ENCODE assay signal across 8 cellular contexts in the genomic region with DNA sequence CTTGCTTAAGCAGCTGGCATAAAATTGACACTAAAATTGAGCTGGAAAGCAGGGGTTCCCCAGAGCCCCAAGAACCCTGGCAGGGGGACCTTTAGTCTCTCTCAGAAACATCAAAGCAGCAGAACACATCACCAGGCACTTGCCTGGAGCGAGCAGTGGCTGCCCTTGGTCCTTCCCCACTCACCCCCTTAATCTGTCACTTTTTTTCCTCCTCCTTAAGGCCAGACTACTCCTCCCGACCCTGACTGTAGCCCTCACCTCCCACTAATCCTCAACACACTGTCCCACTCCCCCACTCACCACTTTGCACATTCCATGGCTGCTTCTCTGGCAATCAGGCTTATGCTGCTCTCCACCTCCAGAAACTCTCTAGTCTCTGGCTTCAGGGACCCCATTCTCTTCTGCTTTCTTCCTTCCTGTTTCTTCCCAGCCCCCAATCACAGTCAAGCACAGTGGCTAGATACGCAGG. TPM values are rescaled to one million over a fixed set of nuclear protein-coding genes. Genes with fewer than 3 reads are reported as not detected.
DNase-seq lines count a peak whose midpoint lies in the region; ATAC-seq and TF ChIP-seq lines count a peak whose summit lies in the region.

No MANE protein-coding gene starts in this region.

- peaks cover 32% of the 10 kb centered on the region for H3K4me1 Mint-ChIP-seq in activated CD4-positive, alpha-beta T cell treated with anti-CD3 and anti-CD28 coated beads, Interleukin-2, amount 10 ng/mL, durations not matched to agents 7 days and 5 days
- H3K4me1 Mint-ChIP-seq in central memory CD8-positive, alpha-beta T cell = peaks cover 24% of the 10 kb centered on the region

- no peaks in the 10 kb centered on the region for H3K9me3 Mint-ChIP-seq in activated CD4-positive, alpha-beta T cell treated with anti-CD3 and anti-CD28 coated beads, Interleukin-2, amount 10 ng/mL, durations not matched to agents 7 days and 5 days
- H3K9me3 Mint-ChIP-seq in central memory CD8-positive, alpha-beta T cell = no peaks in the 10 kb centered on the region

- H3K27me3 ChIP-seq in Loucy (ENCODE audit: insufficient read depth, low read length, poor library complexity, severe bottlenecking) = no peaks in the 10 kb centered on the region
- H3K27me3 ChIP-seq in mucosa of stomach (ENCODE audit: control insufficient read depth, insufficient read depth, low read length) = peaks cover 3% of the 10 kb centered on the region

- no peaks in the 10 kb centered on the region for H4K20me1 ChIP-seq in Loucy (ENCODE audit: insufficient read depth, low read length, poor library complexity, severe bottlenecking)

- H3K79me2 ChIP-seq in Loucy (ENCODE audit: insufficient read depth, low read length) = peaks cover 31% of the 10 kb centered on the region

- H3K4me2 ChIP-seq in Loucy (ENCODE audit: low read depth, low read length, poor library complexity, severe bottlenecking) = peak overlapping the region; percentile 88

- peak overlapping the region; percentile 94 for H3K27ac Mint-ChIP-seq in activated CD4-positive, alpha-beta T cell treated with anti-CD3 and anti-CD28 coated beads, Interleukin-2, amount 10 ng/mL, durations not matched to agents 7 days and 5 days
- peak overlapping the region; percentile 58 for H3K27ac Mint-ChIP-seq in central memory CD8-positive, alpha-beta T cell (ENCODE audit: low read depth)

- POLR2A ChIA-PET in activated CD4-positive, alpha-beta T cell treated with anti-CD3 and anti-CD28 coated beads, Interleukin-2, amount 10 ng/mL, durations not matched to agents 7 days and 5 days (lab: Charles Lee) = interaction anchor here (0.5 to 1.2 kb wide), 4 partner anchors 14 to 148 kb away, joined by 3 to 6 read pairs (median 3); a partner anchor contains a TSS

- DNase-seq in activated CD4-positive, alpha-beta T cell treated with anti-CD3 and anti-CD28 coated beads, Interleukin-2, amount 10 ng/mL, durations not matched to agents 7 days and 5 days = no peak
- no peak for DNase-seq in activated CD4-positive, alpha-beta T cell treated with anti-CD3 and anti-CD28 coated beads, Interleukin-2, amount 50 U/mL, for 1 hour
- DNase-seq in central memory CD8-positive, alpha-beta T cell (ENCODE audit: low spot score in 2 of 2) = no peak
- DNase-seq in COLO829 (ENCODE audit: low spot score) (no peak), NCI-H2196 (lab: John Stamatoyannopoulos, UW; ENCODE audit: unreplicated experiment) (no peak)
- no peak for DNase-seq in stimulated activated CD4-positive, alpha-beta T cell treated with anti-CD3 and anti-CD28 coated beads, Interleukin-12 subunit alpha, Interleukin-12 subunit beta, amount 100 ng/mL, for 4 hours

- H3K36me3 Mint-ChIP-seq in activated CD4-positive, alpha-beta T cell treated with anti-CD3 and anti-CD28 coated beads, Interleukin-2, amount 10 ng/mL, durations not matched to agents 7 days and 5 days (ENCODE audit: low read depth) = peaks cover 17% of the 10 kb centered on the region
- peaks cover 1% of the 10 kb centered on the region for H3K36me3 Mint-ChIP-seq in central memory CD8-positive, alpha-beta T cell (ENCODE audit: insufficient read depth)

- no peaks in the 10 kb centered on the region for H3K27me3 Mint-ChIP-seq in activated CD4-positive, alpha-beta T cell treated with anti-CD3 and anti-CD28 coated beads, Interleukin-2, amount 10 ng/mL, durations not matched to agents 7 days and 5 days
- H3K27me3 Mint-ChIP-seq in central memory CD8-positive, alpha-beta T cell = peaks cover under 1% of the 10 kb centered on the region

- CTCF ChIA-PET in activated CD4-positive, alpha-beta T cell treated with anti-CD3 and anti-CD28 coated beads, Interleukin-2, amount 10 ng/mL, durations not matched to agents 7 days and 5 days (lab: Charles Lee) = interaction anchor here (0.8 to 1.9 kb wide), 4 partner anchors 14 to 135 kb away, joined by 4 to 7 read pairs (median 5); a partner anchor contains a TSS

- peak overlapping the region; percentile 96 for H2AFZ ChIP-seq in Loucy (ENCODE audit: low read length)

- H3K9ac ChIP-seq in Loucy (ENCODE audit: low read depth, low read length, poor library complexity, severe bottlenecking) (peak overlapping the region; percentile 81), mucosa of stomach (ENCODE audit: low read length) (peak overlapping the region; percentile 80)

- H3K9me2 ChIP-seq in Loucy (replicated peaks; ENCODE audit: low read depth, low read length) = no peaks in the 10 kb centered on the region

- peak overlapping the region; percentile 97 for H3K4me3 Mint-ChIP-seq in activated CD4-positive, alpha-beta T cell treated with anti-CD3 and anti-CD28 coated beads, Interleukin-2, amount 10 ng/mL, durations not matched to agents 7 days and 5 days
- H3K4me3 Mint-ChIP-seq in central memory CD8-positive, alpha-beta T cell = peak overlapping the region; percentile 99

- H3K36me3 ChIP-seq in Loucy (ENCODE audit: insufficient read depth, low read length) (no peaks in the 10 kb centered on the region), mucosa of stomach (ENCODE audit: control insufficient read depth, insufficient read depth, low read length) (no peaks in the 10 kb centered on the region)

- H3F3A ChIP-seq in Loucy (ENCODE audit: low read depth) = no peaks in the 10 kb centered on the region

- H3K4me1 ChIP-seq in Loucy (ENCODE audit: insufficient read depth, low read length, poor library complexity, severe bottlenecking) (peaks cover 21% of the 10 kb centered on the region), mucosa of stomach (ENCODE audit: control insufficient read depth, insufficient read depth, low read length) (peaks cover 15% of the 10 kb centered on the region)

- TF ChIP-seq CTCF in Loucy (conservative IDR thresholded peaks at IDR 0.05; ENCODE audit: low read length) = no peak

- H3K9me3 ChIP-seq in Loucy (ENCODE audit: insufficient read depth, low read depth, low read length) = no peaks in the 10 kb centered on the region
- H3K9me3 ChIP-seq in mucosa of stomach (ENCODE audit: control insufficient read depth, low read length) = no peaks in the 10 kb centered on the region

- H3K4me3 ChIP-seq in Loucy (ENCODE audit: low read length, poor library complexity, severe bottlenecking) (peak overlapping the region; percentile 99), mucosa of stomach (ENCODE audit: low read length) (peak overlapping the region; percentile 98)

- peak; percentile 11 for ATAC-seq in central memory CD8-positive, alpha-beta T cell (replicated peaks; ENCODE audit: extremely low read depth, poor library complexity, severe bottlenecking)

RNA-seq across cellular contexts. Expression of a gene that starts 0.5 kb away (rescaled TPM):
- total RNA-seq in activated CD4-positive, alpha-beta T cell treated with anti-CD3 and anti-CD28 coated beads, Interleukin-2, amount 10 ng/mL, durations not matched to agents 7 days and 5 days = 1 to 10 TPM; 6.5 to 7.5 TPM

RNA-seq across cellular contexts. Expression of a gene that starts 6.6 kb away (rescaled TPM):
- under 1 TPM in 1 of 2 experiments, not detected in 1; 0.12 TPM for total RNA-seq in activated CD4-positive, alpha-beta T cell treated with anti-CD3 and anti-CD28 coated beads, Interleukin-2, amount 10 ng/mL, durations not matched to agents 7 days and 5 days

RNA-seq across cellular contexts. Expression of a gene that starts 14.4 kb away (rescaled TPM):
- total RNA-seq in activated CD4-positive, alpha-beta T cell treated with anti-CD3 and anti-CD28 coated beads, Interleukin-2, amount 10 ng/mL, durations not matched to agents 7 days and 5 days = 10 to 100 TPM in 1 of 2 experiments, 1 to 10 TPM in 1; 8.1 to 10.5 TPM

RNA-seq across cellular contexts. Expression of a gene that starts 27.5 kb away (rescaled TPM):
- total RNA-seq in activated CD4-positive, alpha-beta T cell treated with anti-CD3 and anti-CD28 coated beads, Interleukin-2, amount 10 ng/mL, durations not matched to agents 7 days and 5 days = 1 to 10 TPM; 1.5 to 1.6 TPM

RNA-seq across cellular contexts. Expression of a gene that starts 28.8 kb away (rescaled TPM):
- 1 to 10 TPM; 1.5 to 1.7 TPM for total RNA-seq in activated CD4-positive, alpha-beta T cell treated with anti-CD3 and anti-CD28 coated beads, Interleukin-2, amount 10 ng/mL, durations not matched to agents 7 days and 5 days
